10 cellular contexts compared by ENCODE assay signal in genomic region chr2:197219636-197220035, GRCh38.
"Had no signal": no experiment of that assay in that cellular context is flagged by ENCODE, and none has a peak within 500 bp of the region (broad histone marks: within the 10 kb centered on the region; RNA-seq: fewer than 3 reads in every experiment).

No MANE protein-coding gene starts in this region.

- H3K27me3 ChIP-seq: colonic mucosa, thyroid gland had no signal

- H3K9me3 ChIP-seq: colonic mucosa, thyroid gland had no signal

- ATAC-seq: left ventricle myocardium superior had no signal

- H3K27ac ChIP-seq: colonic mucosa, parathyroid adenoma, thyroid gland had no signal

- H3K4me1 ChIP-seq: colonic mucosa, parathyroid adenoma had no signal

- H3K4me3 ChIP-seq: colonic mucosa, thyroid gland had no signal

- DNase-seq: activated CD4-positive, alpha-beta T cell treated with anti-CD3 and anti-CD28 coated beads, Interleukin-2, amount 50 U/mL, for 1 hour; activated effector memory CD4-positive, alpha-beta T cell treated with Interleukin-2 at 50 U/mL for 16 hours; colonic mucosa; kidney; left ventricle myocardium superior; retina; stimulated activated CD4-positive, alpha-beta T cell treated with anti-CD3 and anti-CD28 coated beads, Interleukin-15, amount 100 ng/mL, for 24 hours; stimulated activated CD4-positive, alpha-beta T cell treated with anti-CD3 and anti-CD28 coated beads, Interleukin-4, amount 100 ng/mL, for 24 hours; thyroid gland had no signal

- H3K36me3 ChIP-seq: colonic mucosa, thyroid gland had no signal
